15 cellular contexts compared by ENCODE assay signal in the genomic region with DNA sequence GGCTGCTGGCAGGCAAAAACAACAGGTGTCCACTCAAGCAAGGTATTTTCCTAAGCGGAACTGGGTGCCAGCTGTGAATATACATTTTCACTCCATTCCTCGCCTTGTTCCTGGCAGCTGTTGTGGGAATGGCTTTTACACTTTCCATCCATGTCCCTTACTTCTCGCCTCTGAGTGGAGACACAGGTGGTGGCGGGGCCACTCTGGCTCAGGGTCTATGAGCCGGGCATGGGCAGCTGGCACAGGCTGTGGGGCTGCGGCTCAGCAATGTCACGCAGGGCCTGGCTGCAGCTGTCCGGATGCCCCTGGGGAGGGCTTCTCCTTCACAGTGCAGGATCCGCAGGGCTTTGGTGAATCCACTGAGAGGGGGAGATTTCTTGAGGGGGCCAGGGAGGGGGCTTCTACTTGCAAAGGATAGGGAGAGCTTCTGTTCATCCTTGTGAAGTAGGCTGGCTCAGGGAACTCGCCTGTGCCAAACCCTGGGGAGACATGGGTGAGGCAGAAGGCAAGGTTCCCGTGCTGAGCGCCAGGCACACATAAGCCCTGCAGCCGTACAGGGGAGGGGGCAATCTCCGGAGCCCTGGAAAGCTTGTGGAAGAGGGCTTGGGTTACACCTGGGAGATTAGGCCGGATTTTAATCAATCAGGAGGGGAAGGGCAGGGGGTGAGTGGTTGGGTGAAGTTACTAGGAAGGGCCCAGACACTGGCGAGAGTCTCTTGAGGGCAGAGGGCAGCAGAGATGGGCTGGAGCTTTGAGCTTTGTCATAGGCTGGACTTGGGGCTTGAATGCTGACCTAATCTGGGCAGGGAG.
DNase-seq lines count a peak whose midpoint lies in the region; ATAC-seq lines count a peak whose summit lies in the region.
"Had no signal": no experiment of that assay in that cellular context is flagged by ENCODE, and none has a peak within 500 bp of the region (broad histone marks: within the 10 kb centered on the region; RNA-seq: fewer than 3 reads in every experiment).

No MANE protein-coding gene starts in this region.

- DNase-seq in activated CD8-positive, alpha-beta memory T cell treated with anti-CD3 and anti-CD28 coated beads for 24 hours, result peak; percentile 45
- DNase-seq in activated CD8-positive, alpha-beta memory T cell treated with anti-CD3 and anti-CD28 coated beads, Interleukin-2, amount 50 U/mL, for 4 hours, result no peak
- DNase-seq in NCI-H524 treated with DMSO at 0.1 percent for 48 hours (lab: John Stamatoyannopoulos, UW), result peak; percentile 80
- peak; percentile 20 for DNase-seq in left kidney (ENCODE audit: low read depth, low spot score)
- no peak for DNase-seq in activated naive CD4-positive, alpha-beta T cell treated with anti-CD3 and anti-CD28 coated beads, Interleukin-2, amount 50 U/mL, for 16 hours
- no peak for DNase-seq in NCI-H1436 treated with DMSO at 0.1 percent for 48 hours (lab: John Stamatoyannopoulos, UW)
- DNase-seq: CD4-positive, alpha-beta T cell; hypothalamus; left ventricle myocardium superior; NCI-H1694 treated with DMSO at 0.1 percent for 48 hours; NK-92 treated with Interleukin-12 subunit alpha and Interleukin-12 subunit beta, amount 100 ng/mL, for 24 hours; T-cell had no signal

- no peak for ATAC-seq in HG02938 (IDR thresholded peaks at IDR 0.05; ENCODE audit: unreplicated experiment)
- no peak for ATAC-seq in GM21786 (IDR thresholded peaks at IDR 0.05; ENCODE audit: unreplicated experiment)
- ATAC-seq: A549, T-cell had no signal

Comparison
In these comparisons a context has a peak if more than half of its experiments do, and no peak if none do; other contexts are left out.
1. DNase-seq: peak in activated CD8-positive, alpha-beta memory T cell treated with anti-CD3 and anti-CD28 coated beads for 24 hours (single experiment), NCI-H524 treated with DMSO at 0.1 percent for 48 hours (single experiment) and left kidney (single experiment); none in activated CD8-positive, alpha-beta memory T cell treated with anti-CD3 and anti-CD28 coated beads, Interleukin-2, amount 50 U/mL, for 4 hours (single experiment), activated naive CD4-positive, alpha-beta T cell treated with anti-CD3 and anti-CD28 coated beads, Interleukin-2, amount 50 U/mL, for 16 hours (single experiment) and NCI-H1436 treated with DMSO at 0.1 percent for 48 hours (single experiment).